Comparison of ENCODE assay signal across 16 cellular contexts in genomic region chr1:203153051-203153988, GRCh38. TPM values are rescaled to one million over a fixed set of nuclear protein-coding genes. Genes with fewer than 3 reads are reported as not detected.
DNase-seq lines count a peak whose midpoint lies in the region; ATAC-seq, FAIRE-seq and TF ChIP-seq lines count a peak whose summit lies in the region.
"Had no signal": no experiment of that assay in that cellular context is flagged by ENCODE, and none has a peak within 500 bp of the region (broad histone marks: within the 10 kb centered on the region; RNA-seq: fewer than 3 reads in every experiment).

No MANE protein-coding gene starts in this region.

- H4K20me1 ChIP-seq in H1 (replicated peaks in 1 of 2; ENCODE audit: control insufficient read depth in 1 of 2, insufficient read depth in 2 of 2, low read length in 2 of 2), result no peaks in the 10 kb centered on the region

- H3K23ac ChIP-seq in H1 (ENCODE audit: insufficient read length), result no peak overlapping the region

- H3K27ac ChIP-seq in H1 (ENCODE audit: low read depth, low read length), result no peak overlapping the region
- no peak overlapping the region for H3K27ac ChIP-seq in left ventricle myocardium inferior (replicated peaks)
- H3K27ac ChIP-seq: SJSA1, stomach had no signal

- H4K5ac ChIP-seq in H1 (ENCODE audit: insufficient read length, low read depth, low read length), result no peak overlapping the region

- no peak overlapping the region for H3K56ac ChIP-seq in H1 (replicated peaks; ENCODE audit: insufficient read length, low read depth, low read length)

- no peaks in the 10 kb centered on the region; a peak in 1 of 4 replicates for H3K9me3 ChIP-seq in H1 (ENCODE audit: insufficient read depth in 2 of 2, low read depth in 1 of 2, low read length in 1 of 2)
- H3K9me3 ChIP-seq in left ventricle myocardium inferior (replicated peaks), result no peaks in the 10 kb centered on the region
- H3K9me3 ChIP-seq: stomach had no signal

- WGBS in H1 (ENCODE audit: extremely low coverage in 1 of 2, insufficient coverage in 1 of 2, insufficient read length in 1 of 2, insufficient replicate concordance in 2 of 2, low coverage in 1 of 2, low lambda C conversion rate in 2 of 2, missing lambda C conversion rate in 1 of 2), 2 experiments, result 74% methylated on average over 9 of the region's 9 CpGs; no CpG with 5 or more reads in 1 of the 2 experiments

- no peaks in the 10 kb centered on the region for H3K23me2 ChIP-seq in H1 (ENCODE audit: low read depth, low read length)

- ATAC-seq in HG02759 (IDR thresholded peaks at IDR 0.05; ENCODE audit: unreplicated experiment), result no peak

- H2BK12ac ChIP-seq in H1 (ENCODE audit: low read depth, low read length), result peak overlapping the region; percentile 55

- POLR2A ChIA-PET in H1 (lab: Charles Lee; ENCODE audit: partially characterized antibody), result interaction anchor here (0.7 kb wide), 1 partner anchor 34 kb away, joined by 3 read pairs; no protein-coding TSS in a partner anchor

- TF ChIP-seq CTCF in H1 (IDR thresholded peaks at IDR 0.05; ENCODE audit: control extremely low read depth in 1 of 3, insufficient read depth in 1 of 3, low read depth in 1 of 3, low read length in 3 of 3) (no peak), left ventricle myocardium inferior (IDR thresholded peaks at IDR 0.05; ENCODE audit: borderline replicate concordance) (no peak)

- TF ChIP-seq RAD21 in H1 (IDR thresholded peaks at IDR 0.05 in 1 of 2, conservative IDR thresholded peaks at IDR 0.05 in 1 of 2; ENCODE audit: low read depth in 2 of 2, low read length in 2 of 2), result no peak

- no peak overlapping the region for H4K8ac ChIP-seq in H1 (ENCODE audit: extremely low read depth, insufficient read depth, low read length)

- H3K18ac ChIP-seq in H1 (ENCODE audit: extremely low read depth, low read length), result peak overlapping the region; percentile 39; the same call in 1 of the 2 replicates

- H2AFZ ChIP-seq in H1 (ENCODE audit: low read length), result no peak overlapping the region

- H3K79me2 ChIP-seq in H1 (ENCODE audit: control insufficient read depth in 1 of 2, insufficient read depth in 2 of 2, low read length in 2 of 2), result no peaks in the 10 kb centered on the region

- TF ChIP-seq POLR2A in H1 (IDR thresholded peaks at IDR 0.05; ENCODE audit: control extremely low read depth in 1 of 2, low read depth in 2 of 2, low read length in 2 of 2), result no peak

- no peak overlapping the region for H3K9ac ChIP-seq in H1 (replicated peaks in 1 of 4; ENCODE audit: extremely low read depth in 1 of 4, low read depth in 3 of 4, low read length in 3 of 4)

- H2BK15ac ChIP-seq in H1 (ENCODE audit: low read length), result 0 out of 2 replicates have a peak overlapping the region, but pooled peaks have one; percentile 0

- peak overlapping the region; percentile 40; the same call in 1 of the 2 replicates for H2AK5ac ChIP-seq in H1 (ENCODE audit: low read depth, low read length)

- no peak for FAIRE-seq in H1 (lab: Jason Lieb, UNC)

- H3K4me2 ChIP-seq in H1 (ENCODE audit: insufficient read depth in 1 of 2, low read depth in 2 of 2, low read length in 2 of 2), result no peak overlapping the region; a peak in 1 of 4 replicates

- no peak overlapping the region for H2BK120ac ChIP-seq in H1 (replicated peaks; ENCODE audit: low read depth, low read length)

- H3K36me3 ChIP-seq in H1 (ENCODE audit: control insufficient read depth in 2 of 4, insufficient read depth in 4 of 4, low read length in 3 of 4) (no peaks in the 10 kb centered on the region), left ventricle myocardium inferior (no peaks in the 10 kb centered on the region)
- H3K36me3 ChIP-seq: SJSA1, stomach had no signal

- H3K14ac ChIP-seq in H1 (ENCODE audit: insufficient read length), result no peak overlapping the region

- peak overlapping the region; percentile 88; the same call in 1 of the 2 replicates for H2BK20ac ChIP-seq in H1 (ENCODE audit: low read length)

- no peak for TF ChIP-seq EP300 in H1 (IDR thresholded peaks at IDR 0.05; ENCODE audit: borderline replicate concordance in 1 of 2, low read depth in 2 of 2, low read length in 2 of 2)

- H3K27me3 ChIP-seq in H1 (replicated peaks in 1 of 4; ENCODE audit: control insufficient read depth in 3 of 4, extremely low read depth in 1 of 4, insufficient read depth in 3 of 4, low read length in 3 of 4) (no peaks in the 10 kb centered on the region; a peak in 1 of 7 replicates), left ventricle myocardium inferior (ENCODE audit: low read depth) (no peaks in the 10 kb centered on the region)

- H3K4me1 ChIP-seq in H1 (replicated peaks in 1 of 4; ENCODE audit: control insufficient read depth in 3 of 4, insufficient read depth in 4 of 4, low read length in 3 of 4), result peaks cover 7 to 39% (median 18%) of the 10 kb centered on the region in 4 experiments
- peaks cover 33% of the 10 kb centered on the region for H3K4me1 ChIP-seq in left ventricle myocardium inferior
- H3K4me1 ChIP-seq: SJSA1, stomach had no signal

- H3K4ac ChIP-seq in H1 (replicated peaks; ENCODE audit: insufficient read length, low read depth, low read length), result no peak overlapping the region

- H3K79me1 ChIP-seq in H1 (ENCODE audit: low read depth, low read length), result no peaks in the 10 kb centered on the region

- DNase-seq in Daoy (ENCODE audit: low read depth), result peak; percentile 72
- peak; percentile 40 for DNase-seq in NCI-H226
- no peak for DNase-seq in H1 (ENCODE audit: low read depth in 1 of 2, low spot score in 2 of 2)
- DNase-seq in nucleus accumbens (lab: John Stamatoyannopoulos, UW), result peak in 34 of 56 donors; percentile 18 to 75 (median 45)
- no peak for DNase-seq in stimulated activated CD8-positive, alpha-beta memory T cell treated with anti-CD3 and anti-CD28 coated beads, Interleukin-4, amount 100 ng/mL, for 48 hours
- DNase-seq in left ventricle myocardium inferior, result no peak
- DNase-seq in NCI-H524 treated with DMSO at 0.1 percent for 48 hours (lab: John Stamatoyannopoulos, UW), result no peak
- DNase-seq: activated CD4-positive, alpha-beta T cell treated with anti-CD3 and anti-CD28 coated beads, Interleukin-2, amount 10 ng/mL, durations not matched to agents 24 days and 14 days; activated naive CD4-positive, alpha-beta T cell treated with anti-CD3 and anti-CD28 coated beads, Interleukin-2, amount 10 ng/mL, durations not matched to agents 7 days and 5 days; CD8-positive, alpha-beta memory T cell; stomach had no signal

- intact Hi-C loops in left ventricle myocardium inferior (cut with micrococcal nuclease), result no loop called here

- CTCF ChIA-PET in H1 (lab: Charles Lee; ENCODE audit: partially characterized antibody), result interaction anchor here (0.5 to 49.1 kb wide), 14 partner anchors 9 to 279 kb away, joined by 3 to 1071 read pairs (median 7); partner anchors contain the start of genes ADORA1, MYBPH, MYOG and PPFIA4

- H3K4me3 ChIP-seq in H1 (ENCODE audit: extremely low read depth in 1 of 4, insufficient read depth in 2 of 4, low read depth in 3 of 4, low read length in 4 of 4), result no peak overlapping the region
- no peak overlapping the region for H3K4me3 ChIP-seq in left ventricle myocardium inferior
- H3K4me3 ChIP-seq: SJSA1, stomach had no signal

- 0 out of 2 replicates have a peak overlapping the region, but pooled peaks have one; percentile 27 for H2BK5ac ChIP-seq in H1 (ENCODE audit: low read depth, low read length)

- H4K91ac ChIP-seq in H1 (replicated peaks; ENCODE audit: insufficient read length, low read length), result no peak overlapping the region

TF ChIP-seq in H1, 55 proteins besides CTCF, POLR2A, EP300 and RAD21:
- no peak for TF ChIP-seq SAP30 (IDR thresholded peaks at IDR 0.05; ENCODE audit: insufficient read depth, insufficient replicate concordance, low read length)
TF ChIP-seq in H1: peak in this region for 0.

RNA-seq across cellular contexts. Expression of gene MYBPH, which starts 22.3 kb away (rescaled TPM):
- not detected in 2 replicates for total RNA-seq in Daoy (2014; rRNA removed; shearing (Covaris generic))
- not detected in 2 replicates for total RNA-seq in H1 (2021; fragmentation: NEBNext Ultra II Directional; extraction: Animal tissue kit (Norgen Biotek cat#: 25700))
- not detected in 2 replicates for polyA plus RNA-seq in H1 (2011; rRNA removed)
- not detected for polyA plus RNA-seq in H1 (2011; cell fraction: cytosol; rRNA removed)
- polyA plus RNA-seq in H1 (2011; cell fraction: nucleus; rRNA removed), result not detected
- not detected in 4 replicates for polyA plus RNA-seq in H1 (2012, experiment 1 of 2)
- polyA plus RNA-seq in H1 (2012, experiment 2 of 2), result not detected
- not detected for polyA plus RNA-seq in H1 (2013, experiment 1 of 2)
- not detected for polyA plus RNA-seq in H1 (2013, experiment 2 of 2)
- not detected in 2 replicates for polyA minus RNA-seq in H1 (2011; rRNA and poly(A)+ RNA removed)
- polyA minus RNA-seq in H1 (2011; cell fraction: cytosol; rRNA and poly(A)+ RNA removed), result not detected
- polyA minus RNA-seq in H1 (2011; cell fraction: nucleus; rRNA and poly(A)+ RNA removed), result not detected
- not detected for total RNA-seq in left ventricle myocardium inferior
- total RNA-seq: activated CD4-positive, alpha-beta T cell treated with anti-CD3 and anti-CD28 coated beads, Interleukin-2, amount 10 ng/mL, durations not matched to agents 24 days and 14 days; CD8-positive, alpha-beta memory T cell; HT-29; NCI-H460; neural crest cell; SJSA1; stomach had no signal
- polyA plus RNA-seq: CD8-positive, alpha-beta memory T cell had no signal

RNA-seq across cellular contexts. Expression of gene ADORA1, which starts 25.8 kb away (rescaled TPM):
- total RNA-seq in Daoy (2014; rRNA removed; shearing (Covaris generic)), result 0.89 and 2.7 TPM in 2 replicates
- total RNA-seq in H1 (2021; fragmentation: NEBNext Ultra II Directional; extraction: Animal tissue kit (Norgen Biotek cat#: 25700)), result 3.3 and 3.5 TPM in 2 replicates
- 6.7 and 12.2 TPM in 2 replicates for polyA plus RNA-seq in H1 (2011; rRNA removed)
- 3.4 TPM for polyA plus RNA-seq in H1 (2011; cell fraction: cytosol; rRNA removed)
- 6.7 TPM for polyA plus RNA-seq in H1 (2011; cell fraction: nucleus; rRNA removed)
- 1.7 to 4.4 TPM (median 3.6 TPM) in 4 replicates for polyA plus RNA-seq in H1 (2012, experiment 1 of 2)
- polyA plus RNA-seq in H1 (2012, experiment 2 of 2), result 4.7 TPM
- polyA plus RNA-seq in H1 (2013, experiment 1 of 2), result 4.9 TPM
- 6.0 TPM for polyA plus RNA-seq in H1 (2013, experiment 2 of 2)
- 4.0 and 6.8 TPM in 2 replicates for polyA minus RNA-seq in H1 (2011; rRNA and poly(A)+ RNA removed)
- 2.0 TPM for polyA minus RNA-seq in H1 (2011; cell fraction: cytosol; rRNA and poly(A)+ RNA removed)
- 3.7 TPM for polyA minus RNA-seq in H1 (2011; cell fraction: nucleus; rRNA and poly(A)+ RNA removed)
- 16.4 TPM for total RNA-seq in left ventricle myocardium inferior
- total RNA-seq: activated CD4-positive, alpha-beta T cell treated with anti-CD3 and anti-CD28 coated beads, Interleukin-2, amount 10 ng/mL, durations not matched to agents 24 days and 14 days; CD8-positive, alpha-beta memory T cell; SJSA1 had no signal
- polyA plus RNA-seq: CD8-positive, alpha-beta memory T cell had no signal

RNA-seq across cellular contexts. Expression of gene CHI3L1, which starts 33.2 kb away (rescaled TPM):
- not detected in 2 replicates for total RNA-seq in Daoy (2014; rRNA removed; shearing (Covaris generic))
- total RNA-seq in H1 (2021; fragmentation: NEBNext Ultra II Directional; extraction: Animal tissue kit (Norgen Biotek cat#: 25700)), result not detected in 2 replicates
- polyA plus RNA-seq in H1 (2011; rRNA removed), result 0.57 and 1.0 TPM in 2 replicates
- polyA plus RNA-seq in H1 (2011; cell fraction: cytosol; rRNA removed), result 0.66 TPM
- 2.8 TPM for polyA plus RNA-seq in H1 (2011; cell fraction: nucleus; rRNA removed)
- polyA plus RNA-seq in H1 (2012, experiment 1 of 2), result 0.30 to 1.2 TPM (median 0.59 TPM) in 4 replicates
- polyA plus RNA-seq in H1 (2012, experiment 2 of 2), result 0.12 TPM
- polyA plus RNA-seq in H1 (2013, experiment 1 of 2), result 0.14 TPM
- 0.13 TPM for polyA plus RNA-seq in H1 (2013, experiment 2 of 2)
- 0.37 TPM in 1 of 2 replicates, not detected in the other for polyA minus RNA-seq in H1 (2011; rRNA and poly(A)+ RNA removed)
- not detected for polyA minus RNA-seq in H1 (2011; cell fraction: cytosol; rRNA and poly(A)+ RNA removed)
- not detected for polyA minus RNA-seq in H1 (2011; cell fraction: nucleus; rRNA and poly(A)+ RNA removed)
- total RNA-seq in left ventricle myocardium inferior, result not detected
- total RNA-seq: activated CD4-positive, alpha-beta T cell treated with anti-CD3 and anti-CD28 coated beads, Interleukin-2, amount 10 ng/mL, durations not matched to agents 24 days and 14 days; CD8-positive, alpha-beta memory T cell; HT-29; NCI-H460; neural crest cell; SJSA1 had no signal
- polyA plus RNA-seq: CD8-positive, alpha-beta memory T cell had no signal

Comparison
In these comparisons a context has a peak if more than half of its experiments do, and no peak if none do; other contexts are left out.
1. DNase-seq: peak in Daoy (single experiment), NCI-H226 (single experiment) and nucleus accumbens (34 of 56); none in H1 (0 of 2), stimulated activated CD8-positive, alpha-beta memory T cell treated with anti-CD3 and anti-CD28 coated beads, Interleukin-4, amount 100 ng/mL, for 48 hours (single experiment), left ventricle myocardium inferior (single experiment) and NCI-H524 treated with DMSO at 0.1 percent for 48 hours (single experiment).